ENCODE assay signal across 17 cellular contexts in genomic region chr7:42432644-42433043, GRCh38.
DNase-seq lines count a peak whose midpoint lies in the region; ATAC-seq and TF ChIP-seq lines count a peak whose summit lies in the region.
"Had no signal": no experiment of that assay in that cellular context is flagged by ENCODE, and none has a peak within 500 bp of the region (broad histone marks: within the 10 kb centered on the region; RNA-seq: fewer than 3 reads in every experiment).

No MANE protein-coding gene starts in this region.

- no peak overlapping the region for H2BK12ac ChIP-seq in H9 (ENCODE audit: insufficient read length, low read depth, low read length)

- TF ChIP-seq POLR2A in prostate gland (IDR thresholded peaks at IDR 0.05), result no peak

- H3K79me1 ChIP-seq in H9 (ENCODE audit: insufficient read depth, low read depth, low read length, poor library complexity, severe bottlenecking), result no peaks in the 10 kb centered on the region

- peak; percentile 27; the same call in 1 of the 2 replicates for ATAC-seq in PC-3
- ATAC-seq in left colon, result peak; percentile 99
- ATAC-seq in GM18519 (IDR thresholded peaks at IDR 0.05; ENCODE audit: low FRiP score, unreplicated experiment), result no peak
- ATAC-seq: GM12878 had no signal

- H3K4me3 ChIP-seq in HEK293 (ENCODE audit: low read depth, low read length), result no peak overlapping the region
- no peak overlapping the region for H3K4me3 ChIP-seq in PC-3 (ENCODE audit: low read length)
- no peak overlapping the region for H3K4me3 ChIP-seq in prostate gland
- H3K4me3 ChIP-seq: BLaER1 treated with 17β-estradiol and CSF1 and Interleukin-3, amounts not matched to agents 10 nM and 100 nM; GM12878; HAP-1 had no signal

- WGBS in prostate gland, result 0% methylated on average over 1 of the region's 1 CpG
- WGBS in H9 (ENCODE audit: extremely low coverage, insufficient read length, low lambda C conversion rate), result no CpG with 5 or more reads among the region's 1 CpG

- intact Hi-C loops in PC-3 (cut with micrococcal nuclease) (no loop called here), left colon (cut with DNase I, micrococcal nuclease) (no loop called here), prostate gland (cut with DNase I) (no loop called here)

- H3K79me2 ChIP-seq in PC-3 (ENCODE audit: low read length), result no peaks in the 10 kb centered on the region
- no peaks in the 10 kb centered on the region for H3K79me2 ChIP-seq in H9 (ENCODE audit: insufficient read depth, low read length)

- POLR2A ChIA-PET in HEK293 (lab: Yijun Ruan, JAX), result no interaction called here
- POLR2A ChIA-PET in PC-3 (lab: Charles Lee; ENCODE audit: unreplicated experiment), result no interaction called here

- H3K36me3 ChIP-seq in HEK293 (ENCODE audit: control insufficient read depth in 2 of 2, insufficient read depth in 1 of 2, low read length in 2 of 2) (no peaks in the 10 kb centered on the region), PC-3 (ENCODE audit: low read depth, low read length) (no peaks in the 10 kb centered on the region), prostate gland (no peaks in the 10 kb centered on the region)
- H3K36me3 ChIP-seq: BLaER1 treated with 17β-estradiol and CSF1 and Interleukin-3, amounts not matched to agents 10 nM and 100 nM; HAP-1 had no signal

- DNase-seq in PC-3, result no peak
- DNase-seq in left colon, result no peak
- DNase-seq in prostate gland (ENCODE audit: low spot score), result peak; percentile 14
- no peak for DNase-seq in stimulated activated CD4-positive, alpha-beta T cell treated with anti-CD3 and anti-CD28 coated beads, Interleukin-1b, Interleukin-23, amount 100 ng/mL, for 48 hours
- no peak for DNase-seq in effector CD8-positive, alpha-beta T cell (lab: John Stamatoyannopoulos, UW)
- DNase-seq in H9, result no peak
- DNase-seq: 8988T; ACHN; CD4-positive, alpha-beta T cell; DMS79; GOT3 had no signal

- no peak overlapping the region for H3K4ac ChIP-seq in H9 (ENCODE audit: low read depth, low read length)

- H3K9me3 ChIP-seq in HEK293 (ENCODE audit: control insufficient read depth, insufficient read depth, low read depth, low read length) (no peaks in the 10 kb centered on the region), PC-3 (ENCODE audit: low read length) (no peaks in the 10 kb centered on the region), prostate gland (no peaks in the 10 kb centered on the region), H9 (ENCODE audit: control insufficient read depth, low read depth, low read length) (no peaks in the 10 kb centered on the region)
- H3K9me3 ChIP-seq: HAP-1 had no signal

- no peak overlapping the region for H2BK20ac ChIP-seq in H9 (ENCODE audit: low read depth, low read length, poor library complexity, severe bottlenecking)

- no peak overlapping the region for H2BK5ac ChIP-seq in H9 (ENCODE audit: insufficient read length, low read length)

- no peak overlapping the region for H3K56ac ChIP-seq in H9 (ENCODE audit: insufficient read length, low read depth, low read length)

- H3K27me3 ChIP-seq in PC-3 (ENCODE audit: low read length), result no peaks in the 10 kb centered on the region
- H3K27me3 ChIP-seq in prostate gland (replicated peaks; ENCODE audit: insufficient read depth), result no peaks in the 10 kb centered on the region
- H3K27me3 ChIP-seq in H9 (ENCODE audit: insufficient read depth, low read length), result no peaks in the 10 kb centered on the region
- H3K27me3 ChIP-seq: BLaER1 treated with 17β-estradiol and CSF1 and Interleukin-3, amounts not matched to agents 10 nM and 100 nM had no signal

- no peaks in the 10 kb centered on the region for H3K27me3 Mint-ChIP-seq in H9 (ENCODE audit: low read depth)
- H3K27me3 Mint-ChIP-seq: CD4-positive, alpha-beta T cell had no signal

- no peak for TF ChIP-seq CTCF in HEK293 (tag by site-specific recombination; IDR thresholded peaks at IDR 0.05)
- TF ChIP-seq CTCF in PC-3 (conservative IDR thresholded peaks at IDR 0.05; ENCODE audit: low read depth, low read length), result no peak
- TF ChIP-seq CTCF in prostate gland (IDR thresholded peaks at IDR 0.05), result no peak
- TF ChIP-seq CTCF in H9 (conservative IDR thresholded peaks at IDR 0.05), result no peak

- H2AFZ ChIP-seq in PC-3 (ENCODE audit: low read length) (no peak overlapping the region), H9 (ENCODE audit: low read length) (no peak overlapping the region)

- H3K9ac ChIP-seq in PC-3 (ENCODE audit: low read length), result no peak overlapping the region
- H3K9ac ChIP-seq in H9 (ENCODE audit: extremely low read depth, insufficient read length, low read length), result no peak overlapping the region
- H3K9ac ChIP-seq: BLaER1 treated with 17β-estradiol and CSF1 and Interleukin-3, amounts not matched to agents 10 nM and 100 nM had no signal

- H4K91ac ChIP-seq in H9 (ENCODE audit: insufficient read length, low read depth, low read length), result no peak overlapping the region

- H3K4me1 Mint-ChIP-seq in H9, result peaks cover 0 to 3% of the 10 kb centered on the region in 2 experiments; a peak in 1 of 4 replicates

- H3K27ac Mint-ChIP-seq in H9, result no peak overlapping the region
- H3K27ac Mint-ChIP-seq: CD4-positive, alpha-beta T cell had no signal

- H3K14ac ChIP-seq in H9 (ENCODE audit: insufficient read depth, low read length), result no peak overlapping the region

- H2AK5ac ChIP-seq in H9 (ENCODE audit: insufficient read length, low read length), result no peak overlapping the region

- no peaks in the 10 kb centered on the region for H3K9me3 Mint-ChIP-seq in H9

- H3K9me2 ChIP-seq in PC-3 (replicated peaks; ENCODE audit: low read length), result no peaks in the 10 kb centered on the region

- peaks cover 4% of the 10 kb centered on the region for H3K4me1 ChIP-seq in HEK293 (ENCODE audit: control insufficient read depth, insufficient read depth, low read length)
- no peaks in the 10 kb centered on the region for H3K4me1 ChIP-seq in PC-3 (ENCODE audit: insufficient read depth, low read length)
- H3K4me1 ChIP-seq in prostate gland (replicated peaks), result no peaks in the 10 kb centered on the region
- no peaks in the 10 kb centered on the region for H3K4me1 ChIP-seq in H9 (ENCODE audit: insufficient read depth, low read length)
- H3K4me1 ChIP-seq: HAP-1 had no signal

- H3K23ac ChIP-seq in H9 (ENCODE audit: insufficient read length, low read depth, low read length), result no peak overlapping the region

- no peaks in the 10 kb centered on the region for H3F3A ChIP-seq in PC-3 (ENCODE audit: low read length, unreplicated experiment)

- H2BK15ac ChIP-seq in H9 (ENCODE audit: low read depth, low read length), result no peak overlapping the region

- H3K4me3 Mint-ChIP-seq in H9, result no peak overlapping the region
- H3K4me3 Mint-ChIP-seq: CD4-positive, alpha-beta T cell had no signal

- H3K18ac ChIP-seq in H9 (ENCODE audit: insufficient read length, low read depth, low read length), result no peak overlapping the region

- H3K23me2 ChIP-seq in H9 (ENCODE audit: insufficient read length, low read depth, low read length, poor library complexity, severe bottlenecking), result no peaks in the 10 kb centered on the region

- CTCF ChIA-PET in HEK293 (lab: Yijun Ruan, JAX) (no interaction called here), PC-3 (lab: Charles Lee) (no interaction called here)

- H3K4me2 ChIP-seq in PC-3 (ENCODE audit: low read length) (no peak overlapping the region), H9 (ENCODE audit: insufficient read depth, insufficient read length, low read length) (no peak overlapping the region)

- H2BK120ac ChIP-seq in H9 (ENCODE audit: low read depth, low read length, poor library complexity, severe bottlenecking), result no peak overlapping the region

- H4K20me1 ChIP-seq in PC-3 (ENCODE audit: low read length) (no peaks in the 10 kb centered on the region), H9 (ENCODE audit: control insufficient read depth, insufficient read depth, insufficient read length) (no peaks in the 10 kb centered on the region)
- H4K20me1 ChIP-seq: BLaER1 treated with 17β-estradiol and CSF1 and Interleukin-3, amounts not matched to agents 10 nM and 100 nM had no signal

- no peak overlapping the region for H4K5ac ChIP-seq in H9 (ENCODE audit: insufficient read length, low read depth, low read length)

- no TSS peak for BruUV-seq in PC-3 (replicated peaks; lab: Mats Ljungman, UMichigan)

- no peak overlapping the region for H4K8ac ChIP-seq in H9 (replicated peaks; ENCODE audit: insufficient read length, low read depth, low read length)

- no peak overlapping the region for H3K27ac ChIP-seq in HEK293 (ENCODE audit: extremely low read depth, low read depth, low read length)
- no peak overlapping the region for H3K27ac ChIP-seq in PC-3 (ENCODE audit: low read length)
- H3K27ac ChIP-seq in prostate gland, result no peak overlapping the region
- no peak overlapping the region for H3K27ac ChIP-seq in H9 (ENCODE audit: insufficient read length, low read depth, low read length)
- H3K27ac ChIP-seq: BLaER1 treated with 17β-estradiol and CSF1 and Interleukin-3, amounts not matched to agents 10 nM and 100 nM; HL-60 had no signal

- H3T11ph ChIP-seq in H9 (ENCODE audit: low read length), result no peak overlapping the region

- H3K36me3 Mint-ChIP-seq in H9 (ENCODE audit: insufficient read depth in 1 of 3, low read depth in 3 of 3), result no peaks in the 10 kb centered on the region

TF ChIP-seq in HEK293, 187 proteins besides CTCF, POLR2A, EP300 and RAD21 (continues in another document):
- TF ChIP-seq ZNF596 (tag by site-specific recombination; IDR thresholded peaks at IDR 0.05) (0 out of 2 replicates have a peak, but pooled peaks have one; percentile 52), ZXDB (tag by site-specific recombination; IDR thresholded peaks at IDR 0.05) (peak; percentile 76), PRDM1 (tag by site-specific recombination; IDR thresholded peaks at IDR 0.05) (0 out of 2 replicates have a peak, but pooled peaks have one; percentile 35), ZNF10 (tag by site-specific recombination; IDR thresholded peaks at IDR 0.05) (no peak), ZNF37A (tag by site-specific recombination; IDR thresholded peaks at IDR 0.05) (no peak), ZBTB8A (tag by site-specific recombination; IDR thresholded peaks at IDR 0.05) (peak; percentile 89), HOXC10 (CRISPR knock-in tag; IDR thresholded peaks at IDR 0.05) (no peak), ZEB2 (tag by site-specific recombination; IDR thresholded peaks at IDR 0.05) (0 out of 2 replicates have a peak, but pooled peaks have one; percentile 45), ZNF561 (tag by site-specific recombination; IDR thresholded peaks at IDR 0.05; ENCODE audit: borderline replicate concordance) (0 out of 2 replicates have a peak, but pooled peaks have one; percentile 54)
- TF ChIP-seq, protein P1, sequence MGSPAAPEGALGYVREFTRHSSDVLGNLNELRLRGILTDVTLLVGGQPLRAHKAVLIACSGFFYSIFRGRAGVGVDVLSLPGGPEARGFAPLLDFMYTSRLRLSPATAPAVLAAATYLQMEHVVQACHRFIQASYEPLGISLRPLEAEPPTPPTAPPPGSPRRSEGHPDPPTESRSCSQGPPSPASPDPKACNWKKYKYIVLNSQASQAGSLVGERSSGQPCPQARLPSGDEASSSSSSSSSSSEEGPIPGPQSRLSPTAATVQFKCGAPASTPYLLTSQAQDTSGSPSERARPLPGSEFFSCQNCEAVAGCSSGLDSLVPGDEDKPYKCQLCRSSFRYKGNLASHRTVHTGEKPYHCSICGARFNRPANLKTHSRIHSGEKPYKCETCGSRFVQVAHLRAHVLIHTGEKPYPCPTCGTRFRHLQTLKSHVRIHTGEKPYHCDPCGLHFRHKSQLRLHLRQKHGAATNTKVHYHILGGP (tag by site-specific recombination; IDR thresholded peaks at IDR 0.05), result no peak
